In genomic region chr1:110210604-110211502, GRCh38 we compare ENCODE assay signal across 8 cellular contexts. TPM values are rescaled to one million over a fixed set of nuclear protein-coding genes. Genes with fewer than 3 reads are reported as not detected.
DNase-seq lines count a peak whose midpoint lies in the region; ATAC-seq, FAIRE-seq and TF ChIP-seq lines count a peak whose summit lies in the region.

No MANE protein-coding gene starts in this region.

- TF ChIP-seq CTCF in HepG2 (CRISPR knock-in tag; IDR thresholded peaks at IDR 0.05) (no peak), D721Med (IDR thresholded peaks at IDR 0.05; ENCODE audit: insufficient read depth, missing control alignments) (no peak)

- no peaks in the 10 kb centered on the region for H4K20me1 ChIP-seq in HepG2 (ENCODE audit: insufficient read depth, low read length)

- no peak overlapping the region for H3K9ac ChIP-seq in HepG2 (ENCODE audit: insufficient read depth, low read depth, low read length)

- in situ Hi-C loops in HepG2 (cut with HindIII; ENCODE audit: extremely low pct_ligation_motif_present, low pct_unique_long_range_greater_than_20kb) = no loop called here

- BruUV-seq in HepG2 (replicated peaks; lab: Mats Ljungman, UMichigan) = no TSS peak

- H3K27ac ChIP-seq in HepG2 (ENCODE audit: extremely low read length, insufficient read depth, low read length) = no peak overlapping the region

- peak overlapping the region; percentile 47 to 74 (median 57); a peak in 5 of 6 replicates for H3K4me3 ChIP-seq in HepG2 (replicated peaks in 1 of 3; ENCODE audit: insufficient read depth in 1 of 3, low read depth in 2 of 3, low read length in 3 of 3)

- CTCF ChIA-PET in HepG2 (lab: Yijun Ruan, JAX; ENCODE audit: low intra/inter-chr PET ratio, low total read pairs) = no interaction called here

- TF ChIP-seq RAD21 in HepG2 (CRISPR knock-in tag; IDR thresholded peaks at IDR 0.05) = no peak

- H3K4me2 ChIP-seq in HepG2 (ENCODE audit: low read depth, low read length) = peak overlapping the region; percentile 84

- FAIRE-seq in H54 (lab: Jason Lieb, UNC) (no peak), HepG2 (lab: Jason Lieb, UNC) (no peak), D721Med (lab: Jason Lieb, UNC) (no peak)

- no peak overlapping the region for H2AFZ ChIP-seq in HepG2 (ENCODE audit: low read length)

- intact Hi-C loops in HepG2 (cut with micrococcal nuclease; ENCODE audit: unreplicated experiment) = loop anchor here (1.0 kb wide), 1 partner anchor 18 kb away; no protein-coding TSS in a partner anchor

- no peaks in the 10 kb centered on the region for H3K79me2 ChIP-seq in HepG2 (ENCODE audit: insufficient read depth, low read length)

- no peaks in the 10 kb centered on the region for H3K36me3 ChIP-seq in HepG2 (replicated peaks in 1 of 2; ENCODE audit: control insufficient read depth in 1 of 2, insufficient read depth in 2 of 2, low read length in 2 of 2)

- WGBS in HepG2 (ENCODE audit: low lambda C conversion rate) = 43% methylated on average over 16 of the region's 101 CpGs

- ATAC-seq in HepG2 = peak; percentile 38

- DNase-seq in Daoy (ENCODE audit: low read depth) (peak; percentile 74), H54 (ENCODE audit: insufficient read length, low spot score) (peak; percentile 65), NCI-H1105 (lab: John Stamatoyannopoulos, UW) (peak; percentile 51), cerebellum (ENCODE audit: low spot score) (peak; percentile 58), HepG2 (ENCODE audit: low spot score) (no peak), D721Med (ENCODE audit: insufficient read length, low spot score) (no peak)
- peak in 3 of 4 experiments; percentile 23 to 38 (median 28) for DNase-seq in activated CD4-positive, CD25-positive, alpha-beta regulatory T cell (lab: John Stamatoyannopoulos, UW)
- peak in 2 of 3 experiments; percentile 21 to 49 for DNase-seq in stimulated activated CD4-positive, alpha-beta T cell treated with anti-CD3 and anti-CD28 coated beads, TNF-alpha, amount 100 ng/mL, for 24 hours (ENCODE audit: low read depth in 3 of 3)

- H3K9me3 ChIP-seq in HepG2 (ENCODE audit: low read length) = no peaks in the 10 kb centered on the region

- TF ChIP-seq EP300 in HepG2 (IDR thresholded peaks at IDR 0.05; ENCODE audit: low read depth in 2 of 2, low read length in 2 of 2) = no peak
- TF ChIP-seq EP300 in HepG2 (CRISPR knock-in tag; IDR thresholded peaks at IDR 0.05; ENCODE audit: borderline replicate concordance) = no peak

- peaks cover 10% of the 10 kb centered on the region for H3K4me1 ChIP-seq in HepG2 (ENCODE audit: insufficient read depth, low read length)

- POLR2A ChIA-PET in HepG2 (lab: Yijun Ruan, JAX) = interaction anchor here (1.5 kb wide), 1 partner anchor 128 kb away, joined by 9 read pairs; the partner anchor contains the start of gene RBM15

- no peak for TF ChIP-seq POLR2A in H54 (IDR thresholded peaks at IDR 0.05; ENCODE audit: low read depth, low read length)
- no peak for TF ChIP-seq POLR2A in HepG2 (IDR thresholded peaks at IDR 0.05; ENCODE audit: insufficient read depth in 1 of 2, low read depth in 2 of 2, low read length in 2 of 2)

- peaks cover 6 to 58% of the 10 kb centered on the region in 2 experiments; a peak in 3 of 5 replicates for H3K27me3 ChIP-seq in HepG2 (ENCODE audit: control insufficient read depth in 1 of 2, insufficient read depth in 2 of 2, low read length in 2 of 2)

TF ChIP-seq in HepG2, 621 proteins besides CTCF, POLR2A, EP300 and RAD21 (continues in another document):
- TF ChIP-seq NR2F6 (IDR thresholded peaks at IDR 0.05) = no peak
- no peak for TF ChIP-seq NR2F6 (CRISPR knock-in tag; IDR thresholded peaks at IDR 0.05)
- no peak for TF ChIP-seq KIAA2018 (CRISPR knock-in tag; IDR thresholded peaks at IDR 0.05; ENCODE audit: borderline replicate concordance)
- TF ChIP-seq AHR (CRISPR knock-in tag; IDR thresholded peaks at IDR 0.05) = peak; percentile 19; the same call in 1 of the 2 replicates
- TF ChIP-seq MXD3 (CRISPR knock-in tag; IDR thresholded peaks at IDR 0.05) = peak; percentile 48
- no peak for TF ChIP-seq TARDBP (CRISPR knock-in tag; IDR thresholded peaks at IDR 0.05)

RNA-seq across cellular contexts. Expression of gene KCNC4, which starts 0.7 kb away (rescaled TPM):
- 5.1 and 5.5 TPM in 2 replicates for total RNA-seq in Daoy (2014; rRNA removed; shearing (Covaris generic))
- 7.1 TPM for total RNA-seq in cerebellum
- total RNA-seq in HepG2 (2016; rRNA removed; fragmentation: Illumina TruSeq; extraction: Trizol) = 0.20 and 0.24 TPM in 2 replicates
- total RNA-seq in HepG2 (2016; cell fraction: cytosol; rRNA removed; fragmentation: Illumina TruSeq; extraction: Trizol; ENCODE audit: low read depth) = not detected in 2 replicates
- 0.16 and 0.17 TPM in 2 replicates for total RNA-seq in HepG2 (2016; cell fraction: insoluble cytoplasmic fraction; rRNA removed; fragmentation: Illumina TruSeq; extraction: Trizol)
- 0.12 and 0.14 TPM in 2 replicates for total RNA-seq in HepG2 (2016; cell fraction: membrane; rRNA removed; fragmentation: Illumina TruSeq; extraction: Trizol)
- total RNA-seq in HepG2 (2016; cell fraction: nucleus; rRNA removed; fragmentation: Illumina TruSeq; extraction: Trizol) = 0.12 and 0.16 TPM in 2 replicates
- 0.66 and 1.0 TPM in 2 replicates for polyA plus RNA-seq in HepG2 (2011; rRNA removed)
- polyA plus RNA-seq in HepG2 (2011; cell fraction: cytosol; rRNA removed) = 0.55 and 0.56 TPM in 2 replicates
- 3.7 and 4.6 TPM in 2 replicates for polyA plus RNA-seq in HepG2 (2011; cell fraction: nucleus; rRNA removed)
- 1.3 TPM in 2 replicates for polyA plus RNA-seq in HepG2 (2012)
- 0.08 TPM in 2 replicates for polyA plus RNA-seq in HepG2 (2016; cell fraction: cytosol; fragmentation: Illumina TruSeq; extraction: Trizol; ENCODE audit: low read depth)
- 0.13 and 0.24 TPM in 2 replicates for polyA plus RNA-seq in HepG2 (2016; cell fraction: insoluble cytoplasmic fraction; fragmentation: Illumina TruSeq; extraction: Trizol; ENCODE audit: low read depth)
- 0.26 and 0.33 TPM in 2 replicates for polyA plus RNA-seq in HepG2 (2016; cell fraction: membrane; fragmentation: Illumina TruSeq; extraction: Trizol; ENCODE audit: low read depth)
- 0.29 and 0.31 TPM in 2 replicates for polyA plus RNA-seq in HepG2 (2016; cell fraction: nucleus; fragmentation: Illumina TruSeq; extraction: Trizol; ENCODE audit: insufficient read depth, low read depth)
- 2.0 and 16.9 TPM in 2 replicates for polyA minus RNA-seq in HepG2 (2011; rRNA and poly(A)+ RNA removed; ENCODE audit: low replicate concordance)
- 0.26 and 0.59 TPM in 2 replicates for polyA minus RNA-seq in HepG2 (2011; cell fraction: cytosol; rRNA and poly(A)+ RNA removed)
- 1.4 and 2.2 TPM in 2 replicates for polyA minus RNA-seq in HepG2 (2011; cell fraction: nucleus; rRNA and poly(A)+ RNA removed)

Comparison
In these comparisons a context has a peak if more than half of its experiments do, and no peak if none do; other contexts are left out.
1. DNase-seq: peak in Daoy (single experiment), H54 (single experiment), NCI-H1105 (single experiment), activated CD4-positive, CD25-positive, alpha-beta regulatory T cell (3 of 4), cerebellum (single experiment) and stimulated activated CD4-positive, alpha-beta T cell treated with anti-CD3 and anti-CD28 coated beads, TNF-alpha, amount 100 ng/mL, for 24 hours (2 of 3); none in HepG2 (single experiment) and D721Med (single experiment).